ENCODE assay signal across 8 cellular contexts in the genomic region with DNA sequence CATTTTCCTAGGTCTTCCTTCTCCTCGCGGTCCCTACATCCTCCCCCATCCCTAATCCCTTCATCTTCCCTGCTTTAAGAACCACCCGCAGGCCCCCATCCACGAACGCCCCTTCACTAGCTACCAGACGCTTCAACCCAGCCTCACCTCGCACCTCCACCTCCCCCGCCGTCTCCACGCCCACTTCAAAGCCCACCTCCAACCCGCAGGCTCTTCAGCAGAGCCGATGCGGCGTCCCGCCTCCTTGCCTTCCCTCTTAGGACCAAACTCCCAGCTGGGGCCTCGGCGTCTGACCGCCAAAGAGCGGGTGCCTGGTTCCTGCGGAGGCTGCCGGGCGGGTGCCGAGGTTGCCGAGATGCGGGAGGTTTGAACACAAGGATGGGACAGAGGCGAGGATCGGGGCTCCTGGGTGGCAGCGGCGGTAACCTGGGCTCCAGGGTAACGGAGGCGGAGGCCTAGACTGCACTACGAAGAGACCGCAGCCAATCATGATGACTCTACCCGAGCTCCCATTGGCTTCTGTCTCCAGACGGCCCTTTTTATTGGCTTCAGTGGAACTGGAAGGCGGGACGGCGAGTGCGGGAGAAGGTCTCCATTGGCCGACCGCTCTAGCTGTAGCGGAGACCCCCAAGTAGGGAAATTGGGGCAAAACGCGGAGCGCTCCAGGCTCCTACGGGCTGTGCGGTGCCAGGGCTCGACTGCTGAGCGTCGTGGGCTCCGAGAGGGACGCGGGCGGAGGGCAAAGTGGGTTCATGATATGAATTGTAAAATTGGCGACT. TPM values are rescaled to one million over a fixed set of nuclear protein-coding genes. Genes with fewer than 3 reads are reported as not detected.
A peak's percentile ranks its signal among the peaks of the same experiment; 100 is the strongest.
DNase-seq lines count a peak whose midpoint lies in the region; ATAC-seq and TF ChIP-seq lines count a peak whose summit lies in the region.

Gene LCA5, minus strand, starts transcription at position 462 of the 779 bp plus-strand sequence. CDS start 18,536 bp downstream, outside the sequence.

- no peak within 1 kb of the TSS for H3K4me3 Mint-ChIP-seq in chondrocyte (ENCODE audit: unreplicated experiment)

- POLR2A ChIA-PET in AG04449 (lab: Yijun Ruan, JAX), result no interaction called here

- CTCF ChIA-PET in AG04449 (lab: Yijun Ruan, JAX), result interaction anchor here (2.4 kb wide), 1 partner anchor 8 kb away, joined by 14 read pairs; no protein-coding TSS in a partner anchor

- no peaks in the 10 kb centered on the region for H3K9me3 Mint-ChIP-seq in chondrocyte (ENCODE audit: low read depth)

- no peak for TF ChIP-seq CTCF in AG04449 (IDR thresholded peaks at IDR 0.05; ENCODE audit: insufficient read depth, low read length, missing control alignments)
- TF ChIP-seq CTCF in chondrocyte (IDR thresholded peaks at IDR 0.05), result no peak

- peaks cover 10% of the 10 kb centered on the region for H3K4me1 Mint-ChIP-seq in chondrocyte (ENCODE audit: low read depth)

- ATAC-seq in GM18870 (IDR thresholded peaks at IDR 0.05; ENCODE audit: unreplicated experiment) (peak; percentile 100), HG03097 (IDR thresholded peaks at IDR 0.05; ENCODE audit: low FRiP score, unreplicated experiment) (peak; percentile 100)

- H3K36me3 Mint-ChIP-seq in chondrocyte (ENCODE audit: low read depth), result peaks cover 4% of the 10 kb centered on the region

- H3K27me3 Mint-ChIP-seq in chondrocyte (ENCODE audit: low read depth), result no peaks in the 10 kb centered on the region

- no peak within 1 kb of the TSS for H3K27ac Mint-ChIP-seq in chondrocyte (ENCODE audit: unreplicated experiment)

- DNase-seq in AG04449 (ENCODE audit: low read depth, low spot score) (peak; percentile 82), NCI-H2171 treated with DMSO at 0.1 percent for 48 hours (lab: John Stamatoyannopoulos, UW) (peak; percentile 99), chondrocyte (ENCODE audit: low spot score) (peak; percentile 94), islet precursor cell (peak; percentile 99)
- peak; percentile 42 for DNase-seq in activated CD4-positive, CD25-positive, alpha-beta regulatory T cell treated with anti-CD3 and anti-CD28 coated beads, Interleukin-2, amount 50 U/mL, for 16 hours (ENCODE audit: low read depth, low spot score)
- peak; percentile 70 to 71 for DNase-seq in stimulated activated CD4-positive, alpha-beta T cell treated with anti-CD3 and anti-CD28 coated beads, Interleukin-12 subunit alpha, Interleukin-12 subunit beta, amount 100 ng/mL, for 24 hours (ENCODE audit: low read depth in 2 of 2)

- H3K4me3 ChIP-seq in AG04449 (ENCODE audit: low read depth, low read length), result peak within 1 kb of the TSS; percentile 96

RNA-seq across cellular contexts. Expression of gene LCA5, which starts in this region (rescaled TPM):
- total RNA-seq in chondrocyte, result 3.0 to 4.4 TPM (median 3.8 TPM) in 3 replicates

Comparison
In these comparisons a context has a peak if more than half of its experiments do, and no peak if none do; other contexts are left out.
1. Peak in every context shown above with its lines: DNase-seq, ATAC-seq and H3K4me3 ChIP-seq.
2. DNase-seq: peak in every context shown above with its lines; median percentile 99 in NCI-H2171 treated with DMSO at 0.1 percent for 48 hours; 99 in islet precursor cell; 94 in chondrocyte; 82 in AG04449; 70 in stimulated activated CD4-positive, alpha-beta T cell treated with anti-CD3 and anti-CD28 coated beads, Interleukin-12 subunit alpha, Interleukin-12 subunit beta, amount 100 ng/mL, for 24 hours; 42 in activated CD4-positive, CD25-positive, alpha-beta regulatory T cell treated with anti-CD3 and anti-CD28 coated beads, Interleukin-2, amount 50 U/mL, for 16 hours.